In genomic region chr6:33193619-33194018, GRCh38 we compare ENCODE assay signal across 15 cellular contexts. TPM values are rescaled to one million over a fixed set of nuclear protein-coding genes. Genes with fewer than 3 reads are reported as not detected.
DNase-seq lines count a peak whose midpoint lies in the region; ATAC-seq, FAIRE-seq and TF ChIP-seq lines count a peak whose summit lies in the region.
"Had no signal": no experiment of that assay in that cellular context is flagged by ENCODE, and none has a peak within 500 bp of the region (broad histone marks: within the 10 kb centered on the region; RNA-seq: fewer than 3 reads in every experiment).

No MANE protein-coding gene starts in this region.

- no peak for TF ChIP-seq CTCF in dorsolateral prefrontal cortex (IDR thresholded peaks at IDR 0.05 in 54 of 56, conservative IDR thresholded peaks at IDR 0.05 in 2 of 56; ENCODE audit: low read depth in 1 of 56, partially characterized antibody in 56 of 56)
- TF ChIP-seq CTCF in natural killer cell (IDR thresholded peaks at IDR 0.05), result no peak
- TF ChIP-seq CTCF in tibial artery (IDR thresholded peaks at IDR 0.05), result no peak
- TF ChIP-seq CTCF in Peyer's patch (IDR thresholded peaks at IDR 0.05), result no peak

- H3K4me3 Mint-ChIP-seq in activated T-cell treated with anti-CD3 and anti-CD28 coated beads, Interleukin-2, amount 50 U/mL, for 24 hours, result peak overlapping the region; percentile 37
- H3K4me3 Mint-ChIP-seq in activated T-cell treated with anti-CD3 and anti-CD28 coated beads, Interleukin-2, amount 50 U/mL, for 72 hours, result peak overlapping the region in 1 of 2 donors; percentile 57
- peak overlapping the region; percentile 60 for H3K4me3 Mint-ChIP-seq in natural killer cell

- peaks cover 15 to 43% (median 28%) of the 10 kb centered on the region in 3 donors for H3K36me3 ChIP-seq in tibial artery
- H3K36me3 ChIP-seq in Peyer's patch, result peaks cover 0 to 34% (median 3%) of the 10 kb centered on the region in 3 donors

- peaks cover 23% of the 10 kb centered on the region for H3K27me3 Mint-ChIP-seq in activated T-cell treated with anti-CD3 and anti-CD28 coated beads, Interleukin-2, amount 50 U/mL, for 24 hours
- H3K27me3 Mint-ChIP-seq in activated T-cell treated with anti-CD3 and anti-CD28 coated beads, Interleukin-2, amount 50 U/mL, for 72 hours (ENCODE audit: low read depth), result peaks cover 21% of the 10 kb centered on the region
- H3K27me3 Mint-ChIP-seq in natural killer cell (ENCODE audit: low read depth in 2 of 2), result peaks cover 28 to 29% of the 10 kb centered on the region in 2 donors

- H3K27ac ChIP-seq in dorsolateral prefrontal cortex (peak overlapping the region; percentile 72 to 99 (median 94)), tibial artery (peak overlapping the region; percentile 48 to 54), Peyer's patch (peak overlapping the region in 1 of 4 donors; percentile 22)
- H3K27ac ChIP-seq: foreskin keratinocyte had no signal

- H3K4me3 ChIP-seq in dorsolateral prefrontal cortex, result peak overlapping the region in 51 of 59 donors; percentile 25 to 68 (median 54)
- H3K4me3 ChIP-seq in tibial artery, result peak overlapping the region; percentile 36 to 49
- peak overlapping the region in 1 of 4 donors; percentile 48 for H3K4me3 ChIP-seq in Peyer's patch
- H3K4me3 ChIP-seq: lung had no signal

- DNase-seq in activated T-cell treated with anti-CD3 and anti-CD28 coated beads, Interleukin-2, amount 50 U/mL, for 24 hours, result no peak
- DNase-seq in activated T-cell treated with anti-CD3 and anti-CD28 coated beads, Interleukin-2, amount 50 U/mL, for 72 hours, result no peak
- no peak for DNase-seq in dorsolateral prefrontal cortex
- no peak for DNase-seq in natural killer cell
- no peak for DNase-seq in tibial artery
- DNase-seq in HTR-8/SVneo (ENCODE audit: insufficient read length, low spot score), result no peak
- DNase-seq in Peyer's patch, result no peak
- DNase-seq: activated CD4-positive, alpha-beta T cell treated with anti-CD3 and anti-CD28 coated beads, Interleukin-2, amount 50 U/mL, for 1 hour; DMS153; foreskin keratinocyte; NCI-H2171; stimulated activated CD4-positive, alpha-beta T cell treated with anti-CD3 and anti-CD28 coated beads, Interleukin-4, amount 100 ng/mL, for 24 hours had no signal

- H3K27me3 ChIP-seq in dorsolateral prefrontal cortex (no peaks in the 10 kb centered on the region), tibial artery (peaks cover 0 to 31% of the 10 kb centered on the region in 2 donors), Peyer's patch (peaks cover 0 to 9% of the 10 kb centered on the region in 2 donors)

- H3K4me1 ChIP-seq in tibial artery, result peaks cover 0 to 39% (median 29%) of the 10 kb centered on the region in 4 donors
- peaks cover 0 to 26% (median 10%) of the 10 kb centered on the region in 4 donors for H3K4me1 ChIP-seq in Peyer's patch
- H3K4me1 ChIP-seq: foreskin keratinocyte had no signal

- peak overlapping the region; percentile 59 for H3K27ac Mint-ChIP-seq in activated T-cell treated with anti-CD3 and anti-CD28 coated beads, Interleukin-2, amount 50 U/mL, for 24 hours
- no peak overlapping the region for H3K27ac Mint-ChIP-seq in activated T-cell treated with anti-CD3 and anti-CD28 coated beads, Interleukin-2, amount 50 U/mL, for 72 hours
- no peak overlapping the region for H3K27ac Mint-ChIP-seq in natural killer cell

- FAIRE-seq in HTR-8/SVneo (lab: Jason Lieb, UNC), result no peak
- FAIRE-seq: A204.1 had no signal

- intact Hi-C loops in dorsolateral prefrontal cortex (cut with DNase I), result loop anchor here in 1 of 2 donors (10.0 kb wide), 2 partner anchors 221 to 999 kb away; partner anchors contain the start of genes CUTA, GPSM3, PBX2 and PHF1
- intact Hi-C loops in natural killer cell (cut with micrococcal nuclease), result no loop called here
- intact Hi-C loops in tibial artery (cut with DNase I; ENCODE audit: low total_unique reads), result no loop called here

- no peaks in the 10 kb centered on the region for H3K9me3 Mint-ChIP-seq in activated T-cell treated with anti-CD3 and anti-CD28 coated beads, Interleukin-2, amount 50 U/mL, for 24 hours
- no peaks in the 10 kb centered on the region for H3K9me3 Mint-ChIP-seq in activated T-cell treated with anti-CD3 and anti-CD28 coated beads, Interleukin-2, amount 50 U/mL, for 72 hours
- no peaks in the 10 kb centered on the region for H3K9me3 Mint-ChIP-seq in natural killer cell

- peaks cover 39% of the 10 kb centered on the region for H3K4me1 Mint-ChIP-seq in activated T-cell treated with anti-CD3 and anti-CD28 coated beads, Interleukin-2, amount 50 U/mL, for 24 hours (ENCODE audit: low read depth)
- H3K4me1 Mint-ChIP-seq in activated T-cell treated with anti-CD3 and anti-CD28 coated beads, Interleukin-2, amount 50 U/mL, for 72 hours (ENCODE audit: low read depth), result peaks cover 38% of the 10 kb centered on the region
- H3K4me1 Mint-ChIP-seq in natural killer cell, result peaks cover 24 to 49% of the 10 kb centered on the region in 2 donors

- no peak for TF ChIP-seq POLR2A in Peyer's patch (IDR thresholded peaks at IDR 0.05)

- H3K36me3 Mint-ChIP-seq in activated T-cell treated with anti-CD3 and anti-CD28 coated beads, Interleukin-2, amount 50 U/mL, for 24 hours (ENCODE audit: low read depth), result peaks cover 49% of the 10 kb centered on the region
- peaks cover 5 to 17% of the 10 kb centered on the region in 2 donors for H3K36me3 Mint-ChIP-seq in activated T-cell treated with anti-CD3 and anti-CD28 coated beads, Interleukin-2, amount 50 U/mL, for 72 hours (ENCODE audit: insufficient read depth in 2 of 2)
- peaks cover 17% of the 10 kb centered on the region for H3K36me3 Mint-ChIP-seq in natural killer cell

- no peaks in the 10 kb centered on the region for H3K9me3 ChIP-seq in tibial artery
- H3K9me3 ChIP-seq in Peyer's patch, result no peaks in the 10 kb centered on the region

- ATAC-seq in activated T-cell treated with anti-CD3 and anti-CD28 coated beads, Interleukin-2, amount 50 U/mL, for 72 hours (replicated peaks in 1 of 2), result no peak
- no peak for ATAC-seq in natural killer cell
- ATAC-seq in HG03280 (IDR thresholded peaks at IDR 0.05; ENCODE audit: unreplicated experiment), result no peak
- ATAC-seq: foreskin keratinocyte had no signal

RNA-seq across cellular contexts. Expression of gene COL11A2, which starts 1.4 kb away (rescaled TPM):
- total RNA-seq in activated T-cell treated with anti-CD3 and anti-CD28 coated beads, Interleukin-2, amount 50 U/mL, for 72 hours, result 1 to 10 TPM; 2.5 to 3.2 TPM
- total RNA-seq in dorsolateral prefrontal cortex, result 10 to 100 TPM in 31 of 120 experiments, 1 to 10 TPM in 89; 3.6 to 21.1 (median 8.3) TPM
- total RNA-seq in natural killer cell, result 1 to 10 TPM in 1 of 3 donors, under 1 TPM in 2; 0.93 to 2.0 (median 0.94) TPM
- 1 to 10 TPM in 1 of 4 donors, under 1 TPM in 2, not detected in 1; 0.18 to 2.5 (median 0.54) TPM for total RNA-seq in Peyer's patch

RNA-seq across cellular contexts. Expression of gene RXRB, which starts 6.8 kb away (rescaled TPM):
- 10 to 100 TPM; 55.6 to 57.5 TPM for total RNA-seq in activated T-cell treated with anti-CD3 and anti-CD28 coated beads, Interleukin-2, amount 50 U/mL, for 72 hours
- total RNA-seq in dorsolateral prefrontal cortex (10 to 100 TPM; 47.2 to 81.0 (median 62.9) TPM), natural killer cell (10 to 100 TPM; 72.3 to 96.4 (median 73.9) TPM), Peyer's patch (10 to 100 TPM; 23.1 to 56.7 (median 36.6) TPM)

RNA-seq across cellular contexts. Expression of gene SLC39A7, which starts 7.0 kb away (rescaled TPM):
- 10 to 100 TPM; 56.1 to 58.3 TPM for total RNA-seq in activated T-cell treated with anti-CD3 and anti-CD28 coated beads, Interleukin-2, amount 50 U/mL, for 72 hours
- 10 to 100 TPM; 23.7 to 48.3 (median 35.6) TPM for total RNA-seq in dorsolateral prefrontal cortex
- 10 to 100 TPM; 38.9 to 45.7 (median 45.6) TPM for total RNA-seq in natural killer cell
- total RNA-seq in Peyer's patch, result 10 to 100 TPM; 33.8 to 99.0 (median 55.0) TPM

RNA-seq across cellular contexts. Expression of gene HSD17B8, which starts 10.8 kb away (rescaled TPM):
- total RNA-seq in activated T-cell treated with anti-CD3 and anti-CD28 coated beads, Interleukin-2, amount 50 U/mL, for 72 hours, result 10 to 100 TPM; 35.8 to 36.0 TPM
- total RNA-seq in dorsolateral prefrontal cortex (10 to 100 TPM in 2 of 120 experiments, 1 to 10 TPM in 118; 2.0 to 15.0 (median 5.2) TPM), natural killer cell (1 to 10 TPM; 5.4 to 7.7 (median 6.8) TPM), Peyer's patch (10 to 100 TPM; 26.4 to 58.0 (median 44.0) TPM)

RNA-seq across cellular contexts. Expression of gene RING1, which starts 14.7 kb away (rescaled TPM):
- 10 to 100 TPM; 30.1 to 37.7 TPM for total RNA-seq in activated T-cell treated with anti-CD3 and anti-CD28 coated beads, Interleukin-2, amount 50 U/mL, for 72 hours
- 10 to 100 TPM; 36.6 to 62.1 (median 48.0) TPM for total RNA-seq in dorsolateral prefrontal cortex
- total RNA-seq in natural killer cell, result 10 to 100 TPM; 34.5 to 40.3 (median 36.5) TPM
- total RNA-seq in Peyer's patch, result 10 to 100 TPM; 18.2 to 38.0 (median 20.7) TPM
